In the genomic region with DNA sequence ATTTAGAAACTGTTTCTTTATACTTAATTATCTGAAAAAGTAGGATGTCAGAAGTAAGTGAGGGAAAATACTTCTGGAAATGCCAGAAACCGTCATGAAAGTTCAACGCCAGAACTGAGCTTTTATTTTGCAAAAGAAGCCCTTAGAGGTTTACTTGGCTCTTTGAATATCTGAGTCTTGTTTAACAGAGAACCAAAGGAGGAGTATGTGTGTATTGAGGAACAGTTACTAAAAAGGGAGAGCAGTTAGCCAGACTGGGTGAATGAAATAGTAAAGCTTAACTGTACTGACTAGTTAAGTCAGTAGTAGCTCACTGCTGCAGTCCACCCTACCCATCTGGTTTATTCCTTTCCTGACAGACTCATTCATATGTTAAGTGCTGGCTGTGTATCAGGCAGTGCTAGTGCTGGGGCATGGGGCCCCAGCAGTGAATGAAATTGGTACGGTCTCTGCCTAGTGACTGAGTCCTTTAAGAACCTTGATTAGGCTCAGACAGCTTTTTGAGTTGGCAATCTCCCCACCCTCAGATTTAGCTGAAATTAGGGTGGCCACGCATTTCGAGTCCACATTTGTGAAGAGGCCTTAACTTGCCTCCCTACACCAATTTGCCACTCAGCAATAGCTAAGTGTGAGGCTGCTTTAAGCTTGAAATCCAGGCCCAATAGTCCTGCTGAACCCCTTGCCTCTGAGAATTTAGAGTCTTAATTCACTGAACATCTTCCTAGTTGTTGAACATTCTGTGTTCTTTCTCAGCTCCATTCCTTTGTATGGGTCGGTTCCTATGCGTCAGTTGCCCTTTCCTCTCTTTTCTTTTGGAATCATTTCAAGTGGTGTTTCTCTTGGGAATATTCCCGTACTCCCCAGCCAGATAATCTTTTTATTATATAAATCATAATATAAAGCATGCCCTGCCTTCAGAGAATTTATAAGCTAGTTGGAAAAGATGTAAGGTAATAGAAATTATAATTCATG, we compare ENCODE assay signal across 1 cellular context.
TF ChIP-seq lines count a peak whose summit lies in the region.

No MANE protein-coding gene starts in this region.

TF ChIP-seq in GM23338, 12 proteins besides CTCF, POLR2A, EP300 and RAD21 (continued from another document):
- no peak for TF ChIP-seq JUNB (IDR thresholded peaks at IDR 0.05; ENCODE audit: unreplicated experiment)
- no peak for TF ChIP-seq ZNF331 (CRISPR knock-in tag; IDR thresholded peaks at IDR 0.05; ENCODE audit: low read depth)
- no peak for TF ChIP-seq ZNF114 (CRISPR knock-in tag; IDR thresholded peaks at IDR 0.05)
- no peak for TF ChIP-seq NANOG (IDR thresholded peaks at IDR 0.05; ENCODE audit: borderline replicate concordance)
- TF ChIP-seq EZH2 (IDR thresholded peaks at IDR 0.05; ENCODE audit: low read depth, unreplicated experiment) = no peak
- no peak for TF ChIP-seq POLR2AphosphoS5 (IDR thresholded peaks at IDR 0.05; ENCODE audit: low read depth)
